ENCODE assay signal across 27 cellular contexts in genomic region chr6:22642254-22642653, GRCh38.
DNase-seq lines count a peak whose midpoint lies in the region; ATAC-seq, FAIRE-seq and TF ChIP-seq lines count a peak whose summit lies in the region.
"Had no signal": no experiment of that assay in that cellular context is flagged by ENCODE, and none has a peak within 500 bp of the region (broad histone marks: within the 10 kb centered on the region; RNA-seq: fewer than 3 reads in every experiment).

No MANE protein-coding gene starts in this region.

- H3K79me1 ChIP-seq in IMR-90 (ENCODE audit: low read depth in 1 of 2, low read length in 2 of 2), result no peaks in the 10 kb centered on the region

- peak; percentile 19 for DNase-seq in AG04449 (ENCODE audit: low read depth, low spot score)
- DNase-seq in IMR-90, result peak; percentile 76
- peak; percentile 38 for DNase-seq in endothelial cell of umbilical vein (ENCODE audit: low read depth, low spot score)
- DNase-seq in non-pigmented ciliary epithelial cell (ENCODE audit: low read depth), result peak; percentile 43
- DNase-seq in OCI-M1 (lab: John Stamatoyannopoulos, UW), result no peak
- no peak for DNase-seq in caudate nucleus (lab: John Stamatoyannopoulos, UW)
- no peak for DNase-seq in HuH-7 (ENCODE audit: low spot score)
- DNase-seq: BE2C; Calu3; DND-41; GM23248; H7; KG1; MG63; NCI-H1105 treated with DMSO at 0.1 percent for 48 hours; NCI-H146; NCI-H1930; NCI-H2107; NCI-H524; NCI-H774; NK-92 treated with Interleukin-12 subunit alpha and Interleukin-12 subunit beta, amount 100 ng/mL, for 24 hours; Right ventricle myocardium superior; RPMI8226 had no signal

- peak overlapping the region; percentile 67; the same call in 1 of the 2 replicates for H2BK20ac ChIP-seq in IMR-90 (ENCODE audit: low read depth, low read length)

- H3K14ac ChIP-seq in IMR-90 (replicated peaks; ENCODE audit: low read depth, low read length), result 0 out of 2 replicates have a peak overlapping the region, but pooled peaks have one; percentile 48

- 0 out of 2 replicates have a peak, but pooled peaks cover 1% of the 10 kb centered on the region for H3K4me1 ChIP-seq in IMR-90 (ENCODE audit: control insufficient read depth, insufficient read depth, low read length)
- H3K4me1 ChIP-seq in endothelial cell of umbilical vein (ENCODE audit: control insufficient read depth, extremely low read depth, insufficient read depth, low read length), result peaks cover 5% of the 10 kb centered on the region

- dilution Hi-C loops in IMR-90 (cut with HindIII; ENCODE audit: low sequenced_read_pairs, unreplicated experiment), result no loop called here
- dilution Hi-C loops in endothelial cell of umbilical vein (cut with MboI; ENCODE audit: extremely low pct_ligation_motif_present, low sequenced_read_pairs), result no loop called here

- H4K5ac ChIP-seq in IMR-90 (ENCODE audit: low read depth, low read length), result no peak overlapping the region

- H2BK5ac ChIP-seq in IMR-90 (ENCODE audit: low read depth, low read length, poor library complexity, severe bottlenecking), result peak overlapping the region; percentile 62

- CTCF ChIA-PET in AG04449 (lab: Yijun Ruan, JAX), result no interaction called here
- CTCF ChIA-PET in IMR-90 (lab: Yijun Ruan, JAX), result interaction anchor here (1.6 kb wide), 1 partner anchor 10 kb away, joined by 6 read pairs; no protein-coding TSS in a partner anchor
- CTCF ChIA-PET in endothelial cell of umbilical vein (lab: Charles Lee), result interaction anchor here (1.1 to 1.3 kb wide), 3 partner anchors 11 to 29 kb away, joined by 3 to 5 read pairs (median 4); no protein-coding TSS in a partner anchor

- H3K27ac ChIP-seq in IMR-90 (ENCODE audit: insufficient read depth, low read length) (no peak overlapping the region), endothelial cell of umbilical vein (ENCODE audit: insufficient read depth, low read depth, low read length) (no peak overlapping the region), caudate nucleus (ENCODE audit: low read depth, low read length) (no peak overlapping the region)
- H3K27ac ChIP-seq: 22Rv1, GM23248 had no signal

- ATAC-seq in IMR-90 (ENCODE audit: low read depth), result peak; percentile 65
- ATAC-seq: GM12878 had no signal

- peak overlapping the region; percentile 57; the same call in 1 of the 2 replicates for H3K18ac ChIP-seq in IMR-90 (ENCODE audit: low read depth, low read length)

- FAIRE-seq in endothelial cell of umbilical vein (lab: Jason Lieb, UNC), result no peak
- FAIRE-seq: G401.6, GM12878, HTR-8/SVneo had no signal

- no peaks in the 10 kb centered on the region for H3K9me3 ChIP-seq in IMR-90 (ENCODE audit: control insufficient read depth, insufficient read depth, low read length)
- H3K9me3 ChIP-seq in endothelial cell of umbilical vein (replicated peaks; ENCODE audit: control insufficient read depth, insufficient read depth, low read length), result no peaks in the 10 kb centered on the region
- H3K9me3 ChIP-seq: BE2C, MG63 had no signal

- H3K4me3 ChIP-seq in AG04449 (ENCODE audit: low read depth, low read length) (no peak overlapping the region), IMR-90 (ENCODE audit: insufficient read depth, low read depth, low read length) (no peak overlapping the region), endothelial cell of umbilical vein (replicated peaks in 1 of 3; ENCODE audit: insufficient read depth in 1 of 3, low read depth in 1 of 3, low read length in 3 of 3) (no peak overlapping the region)
- H3K4me3 ChIP-seq: GM12878, GM23248, MG63 had no signal

- POLR2A ChIA-PET in AG04449 (lab: Yijun Ruan, JAX), result no interaction called here
- POLR2A ChIA-PET in IMR-90 (lab: Charles Lee; ENCODE audit: unreplicated experiment), result no interaction called here
- POLR2A ChIA-PET in endothelial cell of umbilical vein (lab: Charles Lee), result no interaction called here

- H3K9me1 ChIP-seq in IMR-90 (ENCODE audit: insufficient read depth, low read length) (no peaks in the 10 kb centered on the region), endothelial cell of umbilical vein (replicated peaks; ENCODE audit: control insufficient read depth, extremely low read depth, insufficient read depth, low read length) (no peaks in the 10 kb centered on the region)

- no peaks in the 10 kb centered on the region for H3K27me3 ChIP-seq in IMR-90 (ENCODE audit: control insufficient read depth, insufficient read depth, low read length)
- H3K27me3 ChIP-seq in endothelial cell of umbilical vein (ENCODE audit: control insufficient read depth in 2 of 2, insufficient read depth in 2 of 2, low read length in 2 of 2), result no peaks in the 10 kb centered on the region
- H3K27me3 ChIP-seq: BE2C, MG63 had no signal

- H4K20me1 ChIP-seq in IMR-90 (ENCODE audit: insufficient read depth, low read length) (no peaks in the 10 kb centered on the region), endothelial cell of umbilical vein (replicated peaks; ENCODE audit: control insufficient read depth, extremely low read depth, insufficient read depth, low read length) (no peaks in the 10 kb centered on the region)

- WGBS in IMR-90 (ENCODE audit: extremely low coverage in 2 of 2, insufficient read length in 1 of 2), 2 experiments, result no CpG with 5 or more reads among the region's 2 CpGs

- no peak for TF ChIP-seq RAD21 in IMR-90 (IDR thresholded peaks at IDR 0.05; ENCODE audit: low read length)

- H3K36me3 ChIP-seq in IMR-90 (ENCODE audit: control insufficient read depth, insufficient read depth, low read length) (no peaks in the 10 kb centered on the region), endothelial cell of umbilical vein (ENCODE audit: control insufficient read depth in 2 of 2, extremely low read depth in 1 of 2, insufficient read depth in 2 of 2, low read length in 2 of 2) (no peaks in the 10 kb centered on the region)
- H3K36me3 ChIP-seq: BE2C, MG63 had no signal

- no peak overlapping the region for H3K56ac ChIP-seq in IMR-90 (ENCODE audit: extremely low read depth, insufficient read depth, low read length)

- peak overlapping the region; percentile 76; the same call in 1 of the 2 replicates for H3K4ac ChIP-seq in IMR-90 (ENCODE audit: low read depth, low read length)

- BruUV-seq in IMR-90 (replicated peaks; lab: Mats Ljungman, UMichigan) (no TSS peak), endothelial cell of umbilical vein (replicated peaks; lab: Mats Ljungman, UMichigan) (no TSS peak)

- in situ Hi-C loops in IMR-90 (cut with MboI; ENCODE audit: low sequenced_read_pairs), result no loop called here

- peak overlapping the region in 1 of 2 experiments; percentile 61; a peak in 2 of 4 replicates for H4K8ac ChIP-seq in IMR-90 (ENCODE audit: low read depth in 2 of 2, low read length in 2 of 2)

- H2AFZ ChIP-seq in IMR-90 (replicated peaks; ENCODE audit: low read length, poor library complexity), result no peak overlapping the region
- peak overlapping the region; percentile 3 for H2AFZ ChIP-seq in endothelial cell of umbilical vein (ENCODE audit: low read depth, low read length)
- H2AFZ ChIP-seq: GM23248 had no signal

- H2BK120ac ChIP-seq in IMR-90 (ENCODE audit: low read depth, low read length), result peak overlapping the region; percentile 64

- peak overlapping the region; percentile 61; the same call in 1 of the 2 replicates for H2AK5ac ChIP-seq in IMR-90 (ENCODE audit: low read depth, low read length)

- no peaks in the 10 kb centered on the region for H3K79me2 ChIP-seq in endothelial cell of umbilical vein (ENCODE audit: control insufficient read depth, insufficient read depth, low read length)

- peak overlapping the region; percentile 74; the same call in 1 of the 3 replicates for H2BK15ac ChIP-seq in IMR-90 (ENCODE audit: low read depth, low read length)

- H3K23ac ChIP-seq in IMR-90 (ENCODE audit: low read depth, low read length), result 0 out of 2 replicates have a peak overlapping the region, but pooled peaks have one; percentile 39

- TF ChIP-seq POLR2A in IMR-90 (IDR thresholded peaks at IDR 0.05; ENCODE audit: low read depth, low read length), result no peak
- TF ChIP-seq POLR2A in endothelial cell of umbilical vein (IDR thresholded peaks at IDR 0.05; ENCODE audit: low read depth, low read length), result no peak

- intact Hi-C loops in IMR-90 (cut with micrococcal nuclease), result no loop called here
- intact Hi-C loops in endothelial cell of umbilical vein (cut with micrococcal nuclease), result no loop called here

- no peak for TF ChIP-seq CTCF in AG04449 (IDR thresholded peaks at IDR 0.05; ENCODE audit: insufficient read depth, low read length, missing control alignments)
- TF ChIP-seq CTCF in IMR-90 (conservative IDR thresholded peaks at IDR 0.05; ENCODE audit: low read depth, low read length), result no peak
- no peak for TF ChIP-seq CTCF in endothelial cell of umbilical vein (IDR thresholded peaks at IDR 0.05; ENCODE audit: extremely low read depth in 1 of 2, insufficient read depth in 1 of 2, low read depth in 1 of 2, low read length in 2 of 2)

- peak overlapping the region; percentile 43 for H4K91ac ChIP-seq in IMR-90 (ENCODE audit: insufficient read depth, low read depth, low read length)

- H3K4me2 ChIP-seq in IMR-90 (ENCODE audit: low read depth, low read length) (no peak overlapping the region; the same call in 1 of the 2 replicates), endothelial cell of umbilical vein (ENCODE audit: insufficient read depth, low read length) (no peak overlapping the region)

- H3K9ac ChIP-seq in IMR-90 (ENCODE audit: low read depth, low read length), result no peak overlapping the region
- no peak overlapping the region for H3K9ac ChIP-seq in endothelial cell of umbilical vein (replicated peaks; ENCODE audit: extremely low read depth, insufficient read depth, low read length)
- H3K9ac ChIP-seq: GM23248 had no signal

- H2AK9ac ChIP-seq in IMR-90 (replicated peaks; ENCODE audit: low read depth, low read length, poor library complexity), result no peak overlapping the region

TF ChIP-seq in IMR-90, 13 proteins besides CTCF, POLR2A, EP300 and RAD21 (continues in another document):
- TF ChIP-seq USF2 (IDR thresholded peaks at IDR 0.05; ENCODE audit: low read depth, low read length), result no peak
- TF ChIP-seq CEBPB (IDR thresholded peaks at IDR 0.05; ENCODE audit: low read depth, low read length), result no peak

TF ChIP-seq in endothelial cell of umbilical vein, 7 proteins besides CTCF, POLR2A, EP300 and RAD21:
- TF ChIP-seq FOS (IDR thresholded peaks at IDR 0.05; ENCODE audit: borderline replicate concordance, insufficient read depth, low read length), result no peak
- TF ChIP-seq MYC (IDR thresholded peaks at IDR 0.05; ENCODE audit: low read depth, low read length), result no peak
- no peak for TF ChIP-seq POLR2AphosphoS5 (IDR thresholded peaks at IDR 0.05; ENCODE audit: insufficient read depth, low read depth, low read length)
- TF ChIP-seq JUN (IDR thresholded peaks at IDR 0.05; ENCODE audit: borderline replicate concordance, insufficient read depth, insufficient read length, low read depth), result no peak
- peak; percentile 42 for TF ChIP-seq GATA2 (IDR thresholded peaks at IDR 0.05; ENCODE audit: insufficient read depth, insufficient read length, low read depth, low read length)
- TF ChIP-seq, protein P1, sequence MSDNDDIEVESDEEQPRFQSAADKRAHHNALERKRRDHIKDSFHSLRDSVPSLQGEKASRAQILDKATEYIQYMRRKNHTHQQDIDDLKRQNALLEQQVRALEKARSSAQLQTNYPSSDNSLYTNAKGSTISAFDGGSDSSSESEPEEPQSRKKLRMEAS (IDR thresholded peaks at IDR 0.05; ENCODE audit: insufficient read depth, insufficient read length), result no peak
- no peak for TF ChIP-seq EZH2 (IDR thresholded peaks at IDR 0.05; ENCODE audit: borderline replicate concordance, low read depth, low read length, severe bottlenecking)

Comparison
In these comparisons a context has a peak if more than half of its experiments do, and no peak if none do; other contexts are left out.
1. DNase-seq: peak in AG04449 (single experiment), IMR-90 (single experiment), endothelial cell of umbilical vein (single experiment) and non-pigmented ciliary epithelial cell (single experiment); none in OCI-M1 (single experiment), caudate nucleus (0 of 61) and HuH-7 (single experiment).